Comparison of ENCODE assay signal across 8 cellular contexts in genomic region chr11:8018742-8019631, GRCh38. TPM values are rescaled to one million over a fixed set of nuclear protein-coding genes. Genes with fewer than 3 reads are reported as not detected.
DNase-seq lines count a peak whose midpoint lies in the region; ATAC-seq and TF ChIP-seq lines count a peak whose summit lies in the region.

No MANE protein-coding gene starts in this region.

- H3K27ac Mint-ChIP-seq in naive thymus-derived CD8-positive, alpha-beta T cell, result peak overlapping the region; percentile 12 to 96 (median 90)

- peaks cover 9 to 15% (median 12%) of the 10 kb centered on the region in 4 donors for H3K4me1 Mint-ChIP-seq in naive thymus-derived CD8-positive, alpha-beta T cell

- TF ChIP-seq CTCF in fibroblast of villous mesenchyme (IDR thresholded peaks at IDR 0.05; ENCODE audit: insufficient read depth, low read depth, low read length), result no peak

- no peaks in the 10 kb centered on the region for H3K9me3 Mint-ChIP-seq in naive thymus-derived CD8-positive, alpha-beta T cell

- H3K4me3 Mint-ChIP-seq in naive thymus-derived CD8-positive, alpha-beta T cell, result peak overlapping the region; percentile 68 to 87 (median 84)

- peak overlapping the region; percentile 66 for H3K4me3 ChIP-seq in fibroblast of villous mesenchyme (ENCODE audit: low read depth, low read length)

- POLR2A ChIA-PET in naive thymus-derived CD8-positive, alpha-beta T cell (lab: Charles Lee), result no interaction called here

- H3K36me3 Mint-ChIP-seq in naive thymus-derived CD8-positive, alpha-beta T cell, result no peaks in the 10 kb centered on the region

- H3K27me3 Mint-ChIP-seq in naive thymus-derived CD8-positive, alpha-beta T cell, result peaks cover 24 to 69% (median 45%) of the 10 kb centered on the region in 5 donors

- DNase-seq in NCI-H82 (lab: John Stamatoyannopoulos, UW) (peak; percentile 66), activated gamma-delta T cell (lab: John Stamatoyannopoulos, UW) (peak; percentile 49), fibroblast of villous mesenchyme (ENCODE audit: low read depth) (peak; percentile 62)
- peak; percentile 46 to 91 (median 67) for DNase-seq in naive thymus-derived CD8-positive, alpha-beta T cell
- DNase-seq in stimulated activated naive CD4-positive, alpha-beta T cell (lab: John Stamatoyannopoulos, UW), result peak; percentile 56 to 81 (median 70)

- ATAC-seq in GM21619 (IDR thresholded peaks at IDR 0.05; ENCODE audit: unreplicated experiment) (peak; percentile 46), GM18502 (IDR thresholded peaks at IDR 0.05; ENCODE audit: poor library complexity, unreplicated experiment) (no peak), HG02798 (IDR thresholded peaks at IDR 0.05; ENCODE audit: poor library complexity, unreplicated experiment) (no peak)
- peak; percentile 81 to 83 for ATAC-seq in naive thymus-derived CD8-positive, alpha-beta T cell

RNA-seq across cellular contexts. Expression of gene EIF3F, which starts 31.9 kb away (rescaled TPM):
- total RNA-seq in fibroblast of villous mesenchyme, result 182 and 216 TPM in 2 replicates
- total RNA-seq in naive thymus-derived CD8-positive, alpha-beta T cell, result 100 to 1,000 TPM; 310 to 319 TPM
- polyA plus RNA-seq in naive thymus-derived CD8-positive, alpha-beta T cell, result 100 to 1,000 TPM; 408 to 500 (median 458) TPM

RNA-seq across cellular contexts. Expression of gene NLRP10, which starts 53.7 kb away (rescaled TPM):
- 3.9 and 9.1 TPM in 2 replicates for total RNA-seq in fibroblast of villous mesenchyme
- total RNA-seq in naive thymus-derived CD8-positive, alpha-beta T cell, result not detected
- polyA plus RNA-seq in naive thymus-derived CD8-positive, alpha-beta T cell, result not detected

Comparison
In these comparisons a context has a peak if more than half of its experiments do, and no peak if none do; other contexts are left out.
1. ATAC-seq: peak in GM21619 (single experiment) and naive thymus-derived CD8-positive, alpha-beta T cell (2 of 2); none in GM18502 (single experiment) and HG02798 (single experiment).
2. Peak in every context shown above with its lines, with median percentiles within 50 percentile points of each other: DNase-seq.